ENCODE assay signal across 29 cellular contexts in the genomic region with DNA sequence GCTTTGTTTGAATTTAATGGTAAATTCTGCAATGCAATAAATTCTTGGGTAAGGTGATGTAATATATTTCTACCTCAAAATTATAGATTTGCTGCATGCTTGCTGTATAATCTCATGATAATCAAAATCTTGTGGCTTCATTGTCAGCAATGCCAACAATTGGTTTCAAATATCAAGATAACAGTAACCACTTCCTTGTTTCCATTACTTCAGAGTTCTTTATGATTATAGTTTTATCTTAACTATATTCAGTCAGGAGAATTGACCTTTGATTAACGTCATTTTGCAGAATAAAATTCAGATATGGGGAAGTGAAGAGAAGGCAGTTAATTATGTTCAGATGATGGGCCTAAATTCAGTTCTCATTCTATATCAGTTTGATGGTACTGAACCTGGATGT. TPM values are rescaled to one million over a fixed set of nuclear protein-coding genes. Genes with fewer than 3 reads are reported as not detected.
"Had no signal": no experiment of that assay in that cellular context is flagged by ENCODE, and none has a peak within 500 bp of the region (broad histone marks: within the 10 kb centered on the region; RNA-seq: fewer than 3 reads in every experiment).

No MANE protein-coding gene starts in this region.

- DNase-seq: activated B cell treated with CpG ODN at 0.5 μM for 24 hours; activated CD4-positive, alpha-beta T cell treated with anti-CD3 and anti-CD28 coated beads for 1 hour; activated CD4-positive, alpha-beta T cell treated with anti-CD3 and anti-CD28 coated beads, Interleukin-2, amount 10 ng/mL, durations not matched to agents 24 days and 14 days; activated CD4-positive, alpha-beta T cell treated with anti-CD3 and anti-CD28 coated beads, Interleukin-2, amount 50 U/mL, for 48 hours; activated CD8-positive, alpha-beta memory T cell treated with anti-CD3 and anti-CD28 coated beads, Interleukin-2, amount 10 ng/mL, durations not matched to agents 7 days and 5 days; activated gamma-delta T cell; activated naive CD4-positive, alpha-beta T cell treated with anti-CD3 and anti-CD28 coated beads for 36 hours; activated T-cell treated with anti-CD3 and anti-CD28 coated beads, Interleukin-2, amount 50 U/mL, for 4 hours; caudate nucleus; KG1; MG63; NCI-H1105 treated with DMSO at 0.1 percent for 48 hours; NCI-H1436 treated with DMSO at 0.1 percent for 48 hours; NCI-H187; NCI-H2081; NCI-H446; NCI-H524; RPMI8226; T1000 had no signal

- H3K4me3 ChIP-seq: breast epithelium, MG63, SK-N-MC had no signal

- H3K27ac Mint-ChIP-seq: activated B cell treated with CpG ODN at 0.5 μM for 24 hours; activated CD4-positive, alpha-beta T cell treated with anti-CD3 and anti-CD28 coated beads, Interleukin-2, amount 10 ng/mL, durations not matched to agents 24 days and 14 days; activated CD8-positive, alpha-beta memory T cell treated with anti-CD3 and anti-CD28 coated beads, Interleukin-2, amount 10 ng/mL, durations not matched to agents 7 days and 5 days; activated naive CD4-positive, alpha-beta T cell treated with anti-CD3 and anti-CD28 coated beads for 36 hours; activated naive CD8-positive, alpha-beta T cell; activated T-helper 17 cell treated with anti-CD3 and anti-CD28 coated beads, Interleukin-2, amount 50 U/mL, for 72 hours; T-helper 1 cell treated with Interleukin-12 subunit alpha and Interleukin-12 subunit beta and Interleukin-4 antibody, amounts not matched to agents 30 μg/mL and 1 μg/mL, for 36 hours had no signal

- H3K4me1 Mint-ChIP-seq: activated B cell treated with CpG ODN at 0.5 μM for 24 hours; activated CD4-positive, alpha-beta T cell treated with anti-CD3 and anti-CD28 coated beads, Interleukin-2, amount 10 ng/mL, durations not matched to agents 24 days and 14 days had no signal

- H3K36me3 ChIP-seq: breast epithelium, MG63 had no signal

- H3K27me3 Mint-ChIP-seq: activated B cell treated with CpG ODN at 0.5 μM for 24 hours; activated CD4-positive, alpha-beta T cell treated with anti-CD3 and anti-CD28 coated beads, Interleukin-2, amount 10 ng/mL, durations not matched to agents 24 days and 14 days; activated CD8-positive, alpha-beta memory T cell treated with anti-CD3 and anti-CD28 coated beads, Interleukin-2, amount 10 ng/mL, durations not matched to agents 7 days and 5 days; activated naive CD8-positive, alpha-beta T cell; activated T-helper 17 cell treated with anti-CD3 and anti-CD28 coated beads, Interleukin-2, amount 50 U/mL, for 72 hours; IgD-negative memory B cell had no signal

- H3K9me3 Mint-ChIP-seq: activated B cell treated with CpG ODN at 0.5 μM for 24 hours; activated CD4-positive, alpha-beta T cell treated with anti-CD3 and anti-CD28 coated beads, Interleukin-2, amount 10 ng/mL, durations not matched to agents 24 days and 14 days; activated T-cell treated with anti-CD3 and anti-CD28 coated beads, Interleukin-2, amount 50 U/mL, for 4 hours; activated T-helper 17 cell treated with anti-CD3 and anti-CD28 coated beads, Interleukin-2, amount 50 U/mL, for 72 hours; IgD-negative memory B cell had no signal

- H3K36me3 Mint-ChIP-seq: activated CD8-positive, alpha-beta memory T cell treated with anti-CD3 and anti-CD28 coated beads, Interleukin-2, amount 10 ng/mL, durations not matched to agents 7 days and 5 days; activated naive CD8-positive, alpha-beta T cell; IgD-negative memory B cell had no signal

- H3K27me3 ChIP-seq: breast epithelium, MG63 had no signal

- ATAC-seq: activated CD8-positive, alpha-beta memory T cell treated with anti-CD3 and anti-CD28 coated beads, Interleukin-2, amount 10 ng/mL, durations not matched to agents 7 days and 5 days; activated T-cell treated with anti-CD3 and anti-CD28 coated beads, Interleukin-2, amount 50 U/mL, for 4 hours; activated T-helper 17 cell treated with anti-CD3 and anti-CD28 coated beads, Interleukin-2, amount 50 U/mL, for 72 hours; Panc1; Right ventricle myocardium inferior had no signal

- H3K4me3 Mint-ChIP-seq: activated B cell treated with CpG ODN at 0.5 μM for 24 hours; activated CD4-positive, alpha-beta T cell treated with anti-CD3 and anti-CD28 coated beads, Interleukin-2, amount 10 ng/mL, durations not matched to agents 24 days and 14 days; activated CD8-positive, alpha-beta memory T cell treated with anti-CD3 and anti-CD28 coated beads, Interleukin-2, amount 10 ng/mL, durations not matched to agents 7 days and 5 days; activated naive CD4-positive, alpha-beta T cell treated with anti-CD3 and anti-CD28 coated beads for 36 hours; activated naive CD8-positive, alpha-beta T cell; activated T-cell treated with anti-CD3 and anti-CD28 coated beads, Interleukin-2, amount 50 U/mL, for 4 hours; activated T-helper 17 cell treated with anti-CD3 and anti-CD28 coated beads, Interleukin-2, amount 50 U/mL, for 72 hours; IgD-negative memory B cell; T-helper 1 cell treated with Interleukin-12 subunit alpha and Interleukin-12 subunit beta and Interleukin-4 antibody, amounts not matched to agents 30 μg/mL and 1 μg/mL, for 36 hours had no signal

- H3K9me3 ChIP-seq: breast epithelium, MG63 had no signal

- H3K4me1 ChIP-seq: breast epithelium had no signal

- H3K27ac ChIP-seq: SK-N-MC had no signal

RNA-seq across cellular contexts. Expression of a gene that starts 30.2 kb away (rescaled TPM):
- total RNA-seq: activated B cell treated with CpG ODN at 0.5 μM for 24 hours; activated CD4-positive, alpha-beta T cell treated with anti-CD3 and anti-CD28 coated beads, Interleukin-2, amount 10 ng/mL, durations not matched to agents 24 days and 14 days; activated CD8-positive, alpha-beta memory T cell treated with anti-CD3 and anti-CD28 coated beads, Interleukin-2, amount 10 ng/mL, durations not matched to agents 7 days and 5 days; activated naive CD4-positive, alpha-beta T cell treated with anti-CD3 and anti-CD28 coated beads for 36 hours; activated T-cell treated with anti-CD3 and anti-CD28 coated beads, Interleukin-2, amount 50 U/mL, for 4 hours; activated T-helper 17 cell treated with anti-CD3 and anti-CD28 coated beads, Interleukin-2, amount 50 U/mL, for 72 hours; breast epithelium; cerebellum; LHCN-M2; Right ventricle myocardium inferior had no signal
- polyA plus RNA-seq: IgD-negative memory B cell had no signal

RNA-seq across cellular contexts. Expression of a gene that starts 31.4 kb away (rescaled TPM):
- total RNA-seq: activated B cell treated with CpG ODN at 0.5 μM for 24 hours; activated CD4-positive, alpha-beta T cell treated with anti-CD3 and anti-CD28 coated beads, Interleukin-2, amount 10 ng/mL, durations not matched to agents 24 days and 14 days; activated CD8-positive, alpha-beta memory T cell treated with anti-CD3 and anti-CD28 coated beads, Interleukin-2, amount 10 ng/mL, durations not matched to agents 7 days and 5 days; activated naive CD4-positive, alpha-beta T cell treated with anti-CD3 and anti-CD28 coated beads for 36 hours; activated T-cell treated with anti-CD3 and anti-CD28 coated beads, Interleukin-2, amount 50 U/mL, for 4 hours; activated T-helper 17 cell treated with anti-CD3 and anti-CD28 coated beads, Interleukin-2, amount 50 U/mL, for 72 hours; breast epithelium; cerebellum; LHCN-M2; Right ventricle myocardium inferior had no signal
- polyA plus RNA-seq: IgD-negative memory B cell had no signal
